Comparison of ENCODE assay signal across 8 cellular contexts in the genomic region with DNA sequence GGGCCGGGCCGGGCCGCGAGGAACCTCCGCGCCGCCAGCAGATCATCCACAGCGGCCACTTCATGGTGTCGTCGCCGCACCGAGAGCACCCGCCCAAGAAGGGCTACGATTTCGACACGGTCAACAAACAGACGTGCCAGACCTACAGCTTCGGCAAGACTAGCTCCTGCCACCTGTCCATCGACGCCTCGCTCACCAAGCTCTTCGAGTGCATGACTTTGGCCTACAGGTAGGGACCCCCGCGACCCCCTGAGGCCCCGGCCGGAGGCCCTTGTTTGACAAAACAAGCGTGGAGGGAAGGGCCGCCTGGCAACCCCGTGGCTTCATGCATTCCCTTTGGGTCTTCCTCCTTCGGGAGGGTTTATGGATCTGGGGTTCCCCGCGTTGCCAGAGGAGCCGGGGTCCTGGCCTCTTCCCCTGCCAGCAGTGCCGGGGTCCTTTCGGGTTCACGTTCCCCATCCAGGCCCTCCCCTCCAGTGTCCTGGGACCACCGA. TPM values are rescaled to one million over a fixed set of nuclear protein-coding genes. Genes with fewer than 3 reads are reported as not detected.
DNase-seq lines count a peak whose midpoint lies in the region; ATAC-seq, FAIRE-seq and TF ChIP-seq lines count a peak whose summit lies in the region.

No MANE protein-coding gene starts in this region.

- H3K4me1 ChIP-seq in colonic mucosa: peaks cover 11% of the 10 kb centered on the region
- peaks cover 9% of the 10 kb centered on the region for H3K4me1 ChIP-seq in mesendoderm (ENCODE audit: control insufficient read depth, low read depth, low read length)
- H3K4me1 ChIP-seq in transverse colon: peaks cover 25 to 55% (median 48%) of the 10 kb centered on the region in 4 donors

- no CpG with 5 or more reads among the region's 37 CpGs for WGBS in mesendoderm (ENCODE audit: extremely low coverage, insufficient coverage, low lambda C conversion rate)
- WGBS in transverse colon (ENCODE audit: low coverage in 1 of 2), 2 donors: 0% methylated on average over 5 to 31 of the region's 37 CpGs

- H3K4me2 ChIP-seq in mesendoderm (ENCODE audit: low read length): peak overlapping the region; percentile 90

- no peaks in the 10 kb centered on the region for H3K9me3 ChIP-seq in colonic mucosa
- H3K9me3 ChIP-seq in transverse colon: no peaks in the 10 kb centered on the region

- POLR2A ChIA-PET in AG04449 (lab: Yijun Ruan, JAX): interaction anchor here (1.0 to 3.7 kb wide), 7 partner anchors 10 to 44 kb away, joined by 3 to 25 read pairs (median 5); no protein-coding TSS in a partner anchor

- ATAC-seq in GM19463 (IDR thresholded peaks at IDR 0.05; ENCODE audit: unreplicated experiment): peak; percentile 5

- H4K8ac ChIP-seq in mesendoderm (ENCODE audit: low read depth, low read length): no peak overlapping the region

- H2BK5ac ChIP-seq in mesendoderm (ENCODE audit: low read length): no peak overlapping the region

- intact Hi-C loops in colonic mucosa (cut with DNase I) (no loop called here), transverse colon (cut with DNase I; ENCODE audit: low total_unique reads) (no loop called here)

- H4K5ac ChIP-seq in mesendoderm (ENCODE audit: low read length): no peak overlapping the region

- H2BK120ac ChIP-seq in mesendoderm (ENCODE audit: low read depth, low read length): no peak overlapping the region

- no peak for TF ChIP-seq POLR2A in transverse colon (IDR thresholded peaks at IDR 0.05)

- in situ Hi-C loops in transverse colon (cut with MboI; ENCODE audit: low pct_ligation_motif_present in 1 of 4, low pct_unique_long_range_greater_than_20kb in 1 of 4, low sequenced_read_pairs in 3 of 4): no loop called here

- peak overlapping the region; percentile 94 for H3K4ac ChIP-seq in mesendoderm (ENCODE audit: low read depth, low read length)

- no peak for FAIRE-seq in GM19239 (lab: Jason Lieb, UNC)

- peak overlapping the region; percentile 57 for H3K18ac ChIP-seq in mesendoderm (ENCODE audit: low read length)

- no peak for TF ChIP-seq CTCF in AG04449 (IDR thresholded peaks at IDR 0.05; ENCODE audit: insufficient read depth, low read length, missing control alignments)
- TF ChIP-seq CTCF in colonic mucosa (IDR thresholded peaks at IDR 0.05): no peak
- no peak for TF ChIP-seq CTCF in transverse colon (IDR thresholded peaks at IDR 0.05)

- H3K4me3 ChIP-seq in AG04449 (ENCODE audit: low read depth, low read length): peak overlapping the region; percentile 86
- H3K4me3 ChIP-seq in colonic mucosa: peak overlapping the region; percentile 81
- H3K4me3 ChIP-seq in mesendoderm (ENCODE audit: low read length): peak overlapping the region; percentile 69
- peak overlapping the region; percentile 82 to 94 (median 88) for H3K4me3 ChIP-seq in transverse colon

- peak overlapping the region; percentile 87 to 90 for H3K9ac ChIP-seq in colonic mucosa (ENCODE audit: low read depth in 2 of 2, low read length in 2 of 2)
- H3K9ac ChIP-seq in mesendoderm (ENCODE audit: low read length): peak overlapping the region; percentile 56

- peak overlapping the region; percentile 80 for H3K27ac ChIP-seq in colonic mucosa
- peak overlapping the region; percentile 6 for H3K27ac ChIP-seq in mesendoderm (ENCODE audit: low read depth, low read length)
- H3K27ac ChIP-seq in transverse colon: peak overlapping the region; percentile 90 to 95 (median 94)

- peaks cover 22% of the 10 kb centered on the region for H3K79me1 ChIP-seq in mesendoderm (ENCODE audit: low read length)

- H3K23ac ChIP-seq in mesendoderm (ENCODE audit: low read length): peak overlapping the region; percentile 29

- CTCF ChIA-PET in AG04449 (lab: Yijun Ruan, JAX): interaction anchor here (1.5 to 4.2 kb wide), 2 partner anchors 7 to 44 kb away, joined by 3 to 26 read pairs; no protein-coding TSS in a partner anchor

- no peak for DNase-seq in AG04449 (ENCODE audit: low read depth, low spot score)
- DNase-seq in RKO (ENCODE audit: low spot score): peak; percentile 35
- peak; percentile 44 for DNase-seq in colonic mucosa
- DNase-seq in mesendoderm: peak; percentile 66
- peak; percentile 43 for DNase-seq in transverse colon
- DNase-seq in GM19239 (ENCODE audit: insufficient read length, low spot score): no peak
- no peak for DNase-seq in NCI-H1092 treated with DMSO at 0.1 percent for 48 hours (lab: John Stamatoyannopoulos, UW)

- H3K27me3 ChIP-seq in colonic mucosa (no peaks in the 10 kb centered on the region), mesendoderm (ENCODE audit: insufficient read depth, low read length, poor library complexity) (no peaks in the 10 kb centered on the region), transverse colon (no peaks in the 10 kb centered on the region)

- H2BK15ac ChIP-seq in mesendoderm (replicated peaks; ENCODE audit: low read depth): no peak overlapping the region

- H3K36me3 ChIP-seq in colonic mucosa (no peaks in the 10 kb centered on the region), mesendoderm (ENCODE audit: control insufficient read depth, insufficient read depth, low read length) (no peaks in the 10 kb centered on the region), transverse colon (no peaks in the 10 kb centered on the region)

- H2AK5ac ChIP-seq in mesendoderm (ENCODE audit: low read length): no peak overlapping the region

- peak overlapping the region; percentile 82 for H3K56ac ChIP-seq in mesendoderm (ENCODE audit: low read length)

- TF ChIP-seq EP300 in transverse colon (IDR thresholded peaks at IDR 0.05; ENCODE audit: low read depth): no peak

- peaks cover 39% of the 10 kb centered on the region for H3K79me2 ChIP-seq in mesendoderm (ENCODE audit: control insufficient read depth, insufficient read depth, low read length)

RNA-seq across cellular contexts. Expression of gene MLXIP, which starts 0.5 kb away (rescaled TPM):
- total RNA-seq in colonic mucosa (100 to 1,000 TPM; 158 to 201 TPM), transverse colon (100 to 1,000 TPM in 3 of 4 donors, 10 to 100 TPM in 1; 99.5 to 302 (median 151) TPM)
- 48.2 TPM for polyA plus RNA-seq in mesendoderm (2013, experiment 1 of 2)
- polyA plus RNA-seq in mesendoderm (2013, experiment 2 of 2): 49.6 TPM

RNA-seq across cellular contexts. Expression of gene BCL7A, which starts 57.4 kb away (rescaled TPM):
- total RNA-seq in colonic mucosa: 10 to 100 TPM in 1 of 2 donors, 1 to 10 TPM in 1; 7.0 to 10.0 TPM
- 5.7 TPM for polyA plus RNA-seq in mesendoderm (2013, experiment 1 of 2)
- polyA plus RNA-seq in mesendoderm (2013, experiment 2 of 2): 6.0 TPM
- total RNA-seq in transverse colon: 1 to 10 TPM in 3 of 4 donors, under 1 TPM in 1; 0.75 to 6.8 (median 6.3) TPM

Comparison
In these comparisons a context has a peak if more than half of its experiments do, and no peak if none do; other contexts are left out.
1. DNase-seq: peak in RKO (single experiment), colonic mucosa (single experiment), mesendoderm (single experiment) and transverse colon (single experiment); none in AG04449 (single experiment), GM19239 (single experiment) and NCI-H1092 treated with DMSO at 0.1 percent for 48 hours (single experiment).
2. H3K27ac ChIP-seq: peak in every context shown above with its lines; median percentile 94 in transverse colon; 80 in colonic mucosa; 6 in mesendoderm.
3. Peak in every context shown above with its lines, with median percentiles within 50 percentile points of each other: H3K4me3 ChIP-seq.